31 cellular contexts compared by ENCODE assay signal in the genomic region with DNA sequence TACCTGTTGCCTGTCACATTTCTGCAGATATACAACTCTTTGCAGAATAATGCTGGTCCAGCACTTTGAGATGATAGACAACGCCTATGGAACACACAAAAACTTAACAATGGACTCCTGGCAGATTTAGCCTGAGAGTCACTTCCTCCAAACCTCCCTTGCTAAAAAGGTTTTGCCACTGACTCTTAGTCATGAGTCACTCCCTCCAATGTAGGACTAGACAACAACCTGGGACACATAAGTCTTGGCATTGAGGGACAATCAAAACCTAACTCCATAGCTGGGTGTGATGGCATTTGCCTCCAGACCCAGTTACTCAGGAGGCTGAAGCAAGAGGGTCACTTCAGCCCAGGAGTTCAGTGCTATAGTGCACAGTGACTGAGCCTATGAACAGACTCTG. TPM values are rescaled to one million over a fixed set of nuclear protein-coding genes. Genes with fewer than 3 reads are reported as not detected.
A peak's percentile ranks its signal among the peaks of the same experiment; 100 is the strongest.
DNase-seq lines count a peak whose midpoint lies in the region; ATAC-seq, FAIRE-seq and TF ChIP-seq lines count a peak whose summit lies in the region.
"Had no signal": no experiment of that assay in that cellular context is flagged by ENCODE, and none has a peak within 500 bp of the region (broad histone marks: within the 10 kb centered on the region; RNA-seq: fewer than 3 reads in every experiment).

No MANE protein-coding gene starts in this region.

- no peaks in the 10 kb centered on the region for H3K36me3 ChIP-seq in keratinocyte (ENCODE audit: control insufficient read depth in 2 of 2, extremely low read depth in 1 of 2, insufficient read depth in 2 of 2, low read length in 2 of 2)
- no peaks in the 10 kb centered on the region for H3K36me3 ChIP-seq in upper lobe of right lung
- H3K36me3 ChIP-seq in BE2C, result no peaks in the 10 kb centered on the region
- H3K36me3 ChIP-seq: gastroesophageal sphincter, sigmoid colon had no signal

- no peaks in the 10 kb centered on the region for H4K20me1 ChIP-seq in keratinocyte (ENCODE audit: control insufficient read depth, extremely low read depth, insufficient read depth, low read length)

- intact Hi-C loops in upper lobe of right lung (cut with DNase I), result no loop called here

- TF ChIP-seq CTCF in keratinocyte (optimal IDR thresholded peaks at IDR 0.05 in 1 of 3, IDR thresholded peaks at IDR 0.05 in 1 of 3, conservative IDR thresholded peaks at IDR 0.05 in 1 of 3; ENCODE audit: extremely low read depth in 1 of 3, insufficient read depth in 2 of 3, low read length in 3 of 3) (no peak), upper lobe of right lung (IDR thresholded peaks at IDR 0.05) (no peak), BE2C (IDR thresholded peaks at IDR 0.05; ENCODE audit: low read depth, low read length) (no peak)

- peak; percentile 49 for DNase-seq in HT1080 (ENCODE audit: low read depth)
- DNase-seq in OCI-M1 (lab: John Stamatoyannopoulos, UW), result peak; percentile 44
- DNase-seq in dermis blood vessel endothelial cell, result peak; percentile 17
- DNase-seq in keratinocyte (ENCODE audit: low read depth, low spot score), result no peak
- DNase-seq in NCI-H1092 treated with DMSO at 0.1 percent for 48 hours (lab: John Stamatoyannopoulos, UW), result no peak
- DNase-seq in upper lobe of right lung, result no peak
- no peak for DNase-seq in BE2C
- DNase-seq: activated CD4-positive, alpha-beta T cell treated with anti-CD3 and anti-CD28 coated beads, Interleukin-2, amount 10 ng/mL, durations not matched to agents 24 days and 14 days; activated gamma-delta T cell treated with Interleukin-2 at 50 U/mL for 16 hours; activated T-cell treated with anti-CD3 and anti-CD28 coated beads, Interleukin-2, amount 50 U/mL, for 24 hours; C1 segment of cervical spinal cord; DMS79 treated with DMSO at 0.1 percent for 48 hours; H9; hippocampal formation; immature natural killer cell; Kasumi-1; NCI-H2081; NCI-H226; NCI-H69; sigmoid colon; stimulated activated CD4-positive, alpha-beta T cell treated with anti-CD3 and anti-CD28 coated beads, Interleukin-4, amount 100 ng/mL, for 4 hours; stimulated activated naive CD4-positive, alpha-beta T cell; testis had no signal

- H2AFZ ChIP-seq in keratinocyte (ENCODE audit: control insufficient read depth, low read length), result peak overlapping the region; percentile 25

- ATAC-seq in upper lobe of right lung, result no peak
- ATAC-seq: gastroesophageal sphincter, HepG2, left lobe of liver, SK-N-SH treated with all-trans-retinoic acid at 6 μM for 48 hours had no signal

- dilution Hi-C loops in keratinocyte (cut with MboI; ENCODE audit: extremely low pct_ligation_motif_present, low sequenced_read_pairs), result no loop called here

- H3K9ac ChIP-seq in keratinocyte (ENCODE audit: control insufficient read depth, extremely low read depth, insufficient read depth, low read length), result no peak overlapping the region

- no peaks in the 10 kb centered on the region for H3K9me1 ChIP-seq in keratinocyte (ENCODE audit: control insufficient read depth, extremely low read depth, insufficient read depth, low read length)

- no peak overlapping the region for H3K4me2 ChIP-seq in keratinocyte (ENCODE audit: control insufficient read depth, extremely low read depth, insufficient read depth, low read depth, low read length)

- H3K27me3 ChIP-seq in keratinocyte (ENCODE audit: control insufficient read depth, extremely low read depth, insufficient read depth, low read length) (no peaks in the 10 kb centered on the region), upper lobe of right lung (no peaks in the 10 kb centered on the region), BE2C (no peaks in the 10 kb centered on the region)
- H3K27me3 ChIP-seq: gastroesophageal sphincter, sigmoid colon, testis had no signal

- H3K27ac ChIP-seq in keratinocyte (ENCODE audit: control insufficient read depth, insufficient read depth, low read length), result no peak overlapping the region
- H3K27ac ChIP-seq in upper lobe of right lung, result no peak overlapping the region
- H3K27ac ChIP-seq: gastroesophageal sphincter, HL-60, RWPE1, sigmoid colon, testis had no signal

- peaks cover 6% of the 10 kb centered on the region for H3K4me1 ChIP-seq in keratinocyte (ENCODE audit: control insufficient read depth, extremely low read depth, insufficient read depth, low read length)
- no peaks in the 10 kb centered on the region for H3K4me1 ChIP-seq in upper lobe of right lung
- H3K4me1 ChIP-seq in BE2C, result no peaks in the 10 kb centered on the region
- H3K4me1 ChIP-seq: gastroesophageal sphincter, sigmoid colon, testis had no signal

- FAIRE-seq in keratinocyte (lab: Jason Lieb, UNC), result no peak
- FAIRE-seq: GM18507, HepG2, urothelium cell line had no signal

- no peaks in the 10 kb centered on the region for H3K79me2 ChIP-seq in keratinocyte (ENCODE audit: control insufficient read depth, insufficient read depth, low read length)

- no peaks in the 10 kb centered on the region for H3K9me3 ChIP-seq in keratinocyte (ENCODE audit: control insufficient read depth, low read depth, low read length)
- no peaks in the 10 kb centered on the region for H3K9me3 ChIP-seq in upper lobe of right lung
- H3K9me3 ChIP-seq in BE2C, result no peaks in the 10 kb centered on the region
- H3K9me3 ChIP-seq: gastroesophageal sphincter, sigmoid colon, testis had no signal

- H3K4me3 ChIP-seq in keratinocyte (ENCODE audit: control insufficient read depth in 2 of 3, extremely low read depth in 1 of 3, insufficient read depth in 2 of 3, low read depth in 1 of 3, low read length in 3 of 3), result no peak overlapping the region
- no peak overlapping the region for H3K4me3 ChIP-seq in upper lobe of right lung
- H3K4me3 ChIP-seq in BE2C (ENCODE audit: low read depth, low read length), result no peak overlapping the region
- H3K4me3 ChIP-seq: gastroesophageal sphincter, sigmoid colon, testis had no signal

RNA-seq across cellular contexts. Expression of a gene that starts 22.0 kb away (rescaled TPM):
- total RNA-seq in HT1080 (2014; rRNA removed; shearing (Covaris generic)), result 204 and 216 TPM in 2 replicates
- 166 and 191 TPM in 2 replicates for polyA plus RNA-seq in HT1080 (2015; cell fraction: cytosol; rRNA removed)
- 128 and 138 TPM in 2 replicates for polyA plus RNA-seq in HT1080 (2015; cell fraction: nucleus; rRNA removed)
- total RNA-seq in dermis blood vessel endothelial cell (236 and 274 TPM in 2 replicates), upper lobe of right lung (58.6 TPM)
- 83.2 to 150 TPM (median 146 TPM) in 3 replicates for polyA plus RNA-seq in keratinocyte
- 346 TPM for polyA plus RNA-seq in keratinocyte (2011; ENCODE audit: low read depth)
- 115 and 148 TPM in 2 replicates for polyA plus RNA-seq in keratinocyte (2011; cell fraction: cytosol; rRNA removed)
- polyA plus RNA-seq in keratinocyte (2011; cell fraction: nucleus; rRNA removed), result 67.9 and 117 TPM in 2 replicates
- polyA plus RNA-seq in keratinocyte (2012; ENCODE audit: low replicate concordance), result 94.8 and 130 TPM in 2 replicates
- polyA minus RNA-seq in keratinocyte, result 11.3 to 112 TPM (median 29.3 TPM) in 3 replicates
- polyA minus RNA-seq in keratinocyte (2011; cell fraction: cytosol; rRNA and poly(A)+ RNA removed), result 75.6 TPM
- 37.8 and 68.3 TPM in 2 replicates for polyA minus RNA-seq in keratinocyte (2011; cell fraction: nucleus; rRNA and poly(A)+ RNA removed)
- 66.2 TPM for polyA plus RNA-seq in BE2C (2012; ENCODE audit: insufficient read depth, insufficient read length, low read depth)

RNA-seq across cellular contexts. Expression of a gene that starts 44.6 kb away (rescaled TPM):
- total RNA-seq in HT1080 (2014; rRNA removed; shearing (Covaris generic)), result 95.1 and 102 TPM in 2 replicates
- polyA plus RNA-seq in HT1080 (2015; cell fraction: cytosol; rRNA removed), result 118 and 132 TPM in 2 replicates
- polyA plus RNA-seq in HT1080 (2015; cell fraction: nucleus; rRNA removed), result 165 and 180 TPM in 2 replicates
- 24.7 and 37.3 TPM in 2 replicates for total RNA-seq in dermis blood vessel endothelial cell
- 43.9 to 89.4 TPM (median 88.8 TPM) in 3 replicates for polyA plus RNA-seq in keratinocyte
- 210 TPM for polyA plus RNA-seq in keratinocyte (2011; ENCODE audit: low read depth)
- polyA plus RNA-seq in keratinocyte (2011; cell fraction: cytosol; rRNA removed), result 50.3 and 90.5 TPM in 2 replicates
- polyA plus RNA-seq in keratinocyte (2011; cell fraction: nucleus; rRNA removed), result 72.3 and 90.4 TPM in 2 replicates
- 41.6 and 60.3 TPM in 2 replicates for polyA plus RNA-seq in keratinocyte (2012; ENCODE audit: low replicate concordance)
- polyA minus RNA-seq in keratinocyte, result 47.2 to 91.9 TPM (median 64.3 TPM) in 3 replicates
- polyA minus RNA-seq in keratinocyte (2011; cell fraction: cytosol; rRNA and poly(A)+ RNA removed), result 38.8 TPM
- polyA minus RNA-seq in keratinocyte (2011; cell fraction: nucleus; rRNA and poly(A)+ RNA removed), result 35.7 and 72.4 TPM in 2 replicates
- 30.4 TPM for total RNA-seq in upper lobe of right lung
- polyA plus RNA-seq in BE2C (2012; ENCODE audit: insufficient read depth, insufficient read length, low read depth), result 37.2 TPM

Comparison
In these comparisons a context has a peak if more than half of its experiments do, and no peak if none do; other contexts are left out.
1. DNase-seq: peak in HT1080 (single experiment), OCI-M1 (single experiment) and dermis blood vessel endothelial cell (single experiment); none in keratinocyte (single experiment), NCI-H1092 treated with DMSO at 0.1 percent for 48 hours (single experiment), upper lobe of right lung (single experiment) and BE2C (single experiment).